In the genomic region with DNA sequence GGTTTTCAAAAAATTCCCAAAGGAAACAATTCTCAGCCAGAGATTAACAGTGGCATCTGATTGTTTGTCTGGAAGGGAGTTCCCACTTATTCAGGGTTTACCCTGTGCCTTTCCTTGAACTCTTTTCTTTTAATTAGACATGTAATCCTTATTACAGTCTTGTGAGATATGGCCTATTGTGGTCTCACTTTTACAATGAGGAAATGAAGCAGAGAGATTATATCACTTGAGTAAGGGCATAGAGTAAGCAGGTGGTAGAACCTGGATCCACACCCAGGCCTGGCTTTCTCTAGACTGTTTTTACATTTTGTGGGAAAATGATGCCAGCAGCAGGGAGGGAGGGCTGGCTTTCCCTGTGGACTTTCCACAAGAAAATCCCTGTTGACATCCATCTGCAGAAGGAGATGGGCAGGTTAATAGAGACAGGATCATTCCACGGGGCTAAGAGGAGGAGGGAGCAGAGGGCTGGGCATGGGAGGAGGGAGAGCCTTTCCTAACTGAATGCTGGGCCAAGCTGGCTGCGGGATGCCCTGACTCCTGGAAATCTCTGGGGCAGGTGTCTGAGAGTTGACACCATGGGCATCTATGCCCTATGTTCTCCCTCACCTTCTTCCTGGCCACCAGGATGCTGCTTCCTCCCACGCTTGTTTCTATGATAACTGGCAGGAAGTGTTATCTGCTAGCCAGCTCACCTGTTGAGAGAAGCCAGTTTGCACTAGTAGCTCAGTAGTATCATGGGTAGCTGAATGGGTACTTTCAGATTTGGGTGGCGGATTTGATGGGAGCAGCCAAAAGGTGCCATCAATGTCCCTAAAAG, we compare ENCODE assay signal across 13 cellular contexts. TPM values are rescaled to one million over a fixed set of nuclear protein-coding genes. Genes with fewer than 3 reads are reported as not detected.
A peak's percentile ranks its signal among the peaks of the same experiment; 100 is the strongest.
DNase-seq lines count a peak whose midpoint lies in the region; ATAC-seq, FAIRE-seq and TF ChIP-seq lines count a peak whose summit lies in the region.
"Had no signal": no experiment of that assay in that cellular context is flagged by ENCODE, and none has a peak within 500 bp of the region (broad histone marks: within the 10 kb centered on the region; RNA-seq: fewer than 3 reads in every experiment).

No MANE protein-coding gene starts in this region.

- peak overlapping the region; percentile 73 to 87 (median 81) for H3K9ac ChIP-seq in BLaER1 treated with 17β-estradiol and CSF1 and Interleukin-3, amounts not matched to agents 10 nM and 100 nM
- H3K9ac ChIP-seq in astrocyte (ENCODE audit: low read length), result no peak overlapping the region

- H3K4me3 ChIP-seq in BLaER1 treated with 17β-estradiol and CSF1 and Interleukin-3, amounts not matched to agents 10 nM and 100 nM, result peak overlapping the region in 6 of 10 experiments; percentile 0 to 56 (median 28); a peak in 9 of 20 replicates
- H3K4me3 ChIP-seq in astrocyte (ENCODE audit: insufficient read depth, low read depth, low read length) (no peak overlapping the region), stomach (no peak overlapping the region)
- H3K4me3 ChIP-seq: cardiac muscle cell, heart right ventricle had no signal

- TF ChIP-seq CTCF in astrocyte (IDR thresholded peaks at IDR 0.05; ENCODE audit: insufficient read depth, low read depth, low read length) (no peak), stomach (IDR thresholded peaks at IDR 0.05) (no peak), endothelial cell (IDR thresholded peaks at IDR 0.05; ENCODE audit: unreplicated experiment) (no peak)

- H3K4me2 ChIP-seq in BLaER1 treated with 17β-estradiol and CSF1 and Interleukin-3, amounts not matched to agents 10 nM and 100 nM, result peak overlapping the region; percentile 84 to 96 (median 93)
- peak overlapping the region; percentile 31 for H3K4me2 ChIP-seq in astrocyte (ENCODE audit: low read length)

- no peak overlapping the region for H3K4me3 Mint-ChIP-seq in astrocyte (ENCODE audit: unreplicated experiment)
- H3K4me3 Mint-ChIP-seq in endothelial cell (ENCODE audit: unreplicated experiment), result no peak overlapping the region
- H3K4me3 Mint-ChIP-seq: H9 had no signal

- H3K9me3 Mint-ChIP-seq in astrocyte (ENCODE audit: unreplicated experiment) (peaks cover 7% of the 10 kb centered on the region), endothelial cell (ENCODE audit: unreplicated experiment) (no peaks in the 10 kb centered on the region)
- H3K9me3 Mint-ChIP-seq in activated naive CD4-positive, alpha-beta T cell treated with anti-CD3 and anti-CD28 coated beads, Interleukin-2, amount 50 U/mL, for 72 hours, result peaks cover 7 to 12% of the 10 kb centered on the region in 2 donors
- H3K9me3 Mint-ChIP-seq: H9 had no signal

- DNase-seq in astrocyte (ENCODE audit: low read depth) (no peak), stomach (no peak), endothelial cell (ENCODE audit: low spot score) (no peak)
- DNase-seq in stimulated activated CD4-positive, alpha-beta T cell treated with anti-CD3 and anti-CD28 coated beads, Interleukin-4, amount 100 ng/mL, for 1 hour, result no peak
- DNase-seq in activated naive CD4-positive, alpha-beta T cell treated with anti-CD3 and anti-CD28 coated beads, Interleukin-2, amount 50 U/mL, for 72 hours (ENCODE audit: low spot score in 2 of 2), result no peak
- DNase-seq: H9, NCI-H1436 treated with DMSO at 0.1 percent for 48 hours had no signal

- H3K4me1 Mint-ChIP-seq in astrocyte (ENCODE audit: low read depth, unreplicated experiment) (peaks cover 4% of the 10 kb centered on the region), endothelial cell (ENCODE audit: unreplicated experiment) (no peaks in the 10 kb centered on the region)
- H3K4me1 Mint-ChIP-seq: H9 had no signal

- FAIRE-seq in astrocyte (lab: Jason Lieb, UNC), result no peak

- peaks cover 0 to 24% (median 0%) of the 10 kb centered on the region in 11 experiments; a peak in 4 of 22 replicates for H3K27me3 ChIP-seq in BLaER1 treated with 17β-estradiol and CSF1 and Interleukin-3, amounts not matched to agents 10 nM and 100 nM
- H3K27me3 ChIP-seq in astrocyte (ENCODE audit: insufficient read depth, low read length) (no peaks in the 10 kb centered on the region), stomach (peaks cover 0 to 19% (median 0%) of the 10 kb centered on the region in 3 donors)
- H3K27me3 ChIP-seq: heart right ventricle had no signal

- peaks cover 0 to 30% (median 13%) of the 10 kb centered on the region in 11 experiments; a peak in 14 of 22 replicates for H3K9me3 ChIP-seq in BLaER1 treated with 17β-estradiol and CSF1 and Interleukin-3, amounts not matched to agents 10 nM and 100 nM (replicated peaks in 1 of 11)
- no peaks in the 10 kb centered on the region for H3K9me3 ChIP-seq in astrocyte (ENCODE audit: insufficient read depth, low read depth, low read length)
- H3K9me3 ChIP-seq in stomach, result no peaks in the 10 kb centered on the region
- H3K9me3 ChIP-seq: heart right ventricle, neutrophil had no signal

- H3K27ac Mint-ChIP-seq in astrocyte (ENCODE audit: unreplicated experiment), result no peak overlapping the region
- no peak overlapping the region for H3K27ac Mint-ChIP-seq in endothelial cell (ENCODE audit: unreplicated experiment)
- no peak overlapping the region for H3K27ac Mint-ChIP-seq in activated naive CD4-positive, alpha-beta T cell treated with anti-CD3 and anti-CD28 coated beads, Interleukin-2, amount 50 U/mL, for 72 hours

- H4K20me1 ChIP-seq in BLaER1 treated with 17β-estradiol and CSF1 and Interleukin-3, amounts not matched to agents 10 nM and 100 nM, result no peaks in the 10 kb centered on the region
- H4K20me1 ChIP-seq in astrocyte (ENCODE audit: insufficient read depth, low read length), result no peaks in the 10 kb centered on the region

- no peaks in the 10 kb centered on the region for H3K79me2 ChIP-seq in astrocyte (ENCODE audit: insufficient read depth, low read length)

- peak; percentile 70 for ATAC-seq in GM19351 (IDR thresholded peaks at IDR 0.05; ENCODE audit: unreplicated experiment)
- ATAC-seq in HG03045 (IDR thresholded peaks at IDR 0.05; ENCODE audit: unreplicated experiment), result peak; percentile 7
- no peak for ATAC-seq in activated naive CD4-positive, alpha-beta T cell treated with anti-CD3 and anti-CD28 coated beads, Interleukin-2, amount 50 U/mL, for 72 hours

- TF ChIP-seq POLR2A in stomach (IDR thresholded peaks at IDR 0.05), result no peak

- H3K27ac ChIP-seq in BLaER1 treated with 17β-estradiol and CSF1 and Interleukin-3, amounts not matched to agents 10 nM and 100 nM, result peak overlapping the region; percentile 80 to 98 (median 96)
- no peak overlapping the region for H3K27ac ChIP-seq in astrocyte (ENCODE audit: low read depth, low read length)
- peak overlapping the region in 1 of 5 donors; percentile 7 for H3K27ac ChIP-seq in stomach
- H3K27ac ChIP-seq: cardiac muscle cell, neutrophil had no signal

- intact Hi-C loops in stomach (cut with DNase I; ENCODE audit: low total_unique reads), result no loop called here

- H3K27me3 Mint-ChIP-seq in astrocyte (ENCODE audit: low read depth, unreplicated experiment), result peaks cover 34% of the 10 kb centered on the region
- peaks cover 11% of the 10 kb centered on the region for H3K27me3 Mint-ChIP-seq in endothelial cell (ENCODE audit: unreplicated experiment)

- H3K4me1 ChIP-seq in BLaER1 treated with 17β-estradiol and CSF1 and Interleukin-3, amounts not matched to agents 10 nM and 100 nM, result peaks cover 39 to 94% (median 58%) of the 10 kb centered on the region in 10 experiments
- H3K4me1 ChIP-seq in astrocyte (ENCODE audit: insufficient read depth, low read length) (peaks cover 6% of the 10 kb centered on the region), stomach (peaks cover 0 to 17% (median 0%) of the 10 kb centered on the region in 4 donors)

- H3K36me3 Mint-ChIP-seq in astrocyte (ENCODE audit: low read depth, unreplicated experiment), result no peaks in the 10 kb centered on the region
- no peaks in the 10 kb centered on the region for H3K36me3 Mint-ChIP-seq in endothelial cell (ENCODE audit: low read depth, unreplicated experiment)
- H3K36me3 Mint-ChIP-seq in activated naive CD4-positive, alpha-beta T cell treated with anti-CD3 and anti-CD28 coated beads, Interleukin-2, amount 50 U/mL, for 72 hours, result peaks cover 0 to 2% of the 10 kb centered on the region in 2 donors

- H3K36me3 ChIP-seq in BLaER1 treated with 17β-estradiol and CSF1 and Interleukin-3, amounts not matched to agents 10 nM and 100 nM, result no peaks in the 10 kb centered on the region
- H3K36me3 ChIP-seq in astrocyte (ENCODE audit: insufficient read depth, low read length) (no peaks in the 10 kb centered on the region), stomach (no peaks in the 10 kb centered on the region)
- H3K36me3 ChIP-seq: cardiac muscle cell, heart right ventricle, neutrophil had no signal

- H2AFZ ChIP-seq in astrocyte (ENCODE audit: low read depth, low read length), result no peak overlapping the region

- TF ChIP-seq EP300 in stomach (IDR thresholded peaks at IDR 0.05), result no peak

- WGBS in stomach, 5 donors, result 67 to 78% (median 74%) methylated on average over 4 of the region's 4 CpGs

RNA-seq across cellular contexts. Expression of a gene that starts 28.7 kb away (rescaled TPM):
- total RNA-seq in astrocyte, result 4.7 and 6.2 TPM in 2 replicates
- total RNA-seq in stomach, result 10 to 100 TPM in 1 of 5 donors, 1 to 10 TPM in 3, not detected in 1; 2.0 to 28.6 (median 2.2) TPM
- polyA plus RNA-seq in stomach, result 1 to 10 TPM; 1.3 to 4.0 (median 2.2) TPM
- 1.9 TPM for total RNA-seq in endothelial cell (ENCODE audit: unreplicated experiment)
- total RNA-seq in activated naive CD4-positive, alpha-beta T cell treated with anti-CD3 and anti-CD28 coated beads, Interleukin-2, amount 50 U/mL, for 72 hours, result not detected

RNA-seq across cellular contexts. Expression of a gene that starts 51.1 kb away (rescaled TPM):
- total RNA-seq in astrocyte (0.02 and 0.25 TPM in 2 replicates), stomach (1 to 10 TPM; 1.2 to 8.0 (median 7.0) TPM), endothelial cell (ENCODE audit: unreplicated experiment) (0.54 TPM)
- 1 to 10 TPM in 2 of 3 donors, under 1 TPM in 1; 0.15 to 1.4 (median 1.1) TPM for polyA plus RNA-seq in stomach
- total RNA-seq in activated naive CD4-positive, alpha-beta T cell treated with anti-CD3 and anti-CD28 coated beads, Interleukin-2, amount 50 U/mL, for 72 hours, result under 1 TPM; 0.09 to 0.25 TPM
- total RNA-seq: cardiac muscle cell, H9 had no signal
- polyA plus RNA-seq: cardiac muscle cell had no signal

Comparison
In these comparisons a context has a peak if more than half of its experiments do, and no peak if none do; other contexts are left out.
1. H3K4me3 ChIP-seq: peak in BLaER1 treated with 17β-estradiol and CSF1 and Interleukin-3, amounts not matched to agents 10 nM and 100 nM (6 of 10); none in astrocyte (single experiment) and stomach (0 of 4).
2. ATAC-seq: peak in GM19351 (single experiment) and HG03045 (single experiment); none in activated naive CD4-positive, alpha-beta T cell treated with anti-CD3 and anti-CD28 coated beads, Interleukin-2, amount 50 U/mL, for 72 hours (0 of 2).